25 cellular contexts compared by ENCODE assay signal in genomic region chr10:114340816-114341215, GRCh38.
DNase-seq lines count a peak whose midpoint lies in the region; ATAC-seq and TF ChIP-seq lines count a peak whose summit lies in the region.
"Had no signal": no experiment of that assay in that cellular context is flagged by ENCODE, and none has a peak within 500 bp of the region (broad histone marks: within the 10 kb centered on the region; RNA-seq: fewer than 3 reads in every experiment).

No MANE protein-coding gene starts in this region.

- H3K27me3 ChIP-seq in sigmoid colon: no peaks in the 10 kb centered on the region
- no peaks in the 10 kb centered on the region for H3K27me3 ChIP-seq in BE2C
- H3K27me3 ChIP-seq in prostate gland (replicated peaks; ENCODE audit: insufficient read depth): no peaks in the 10 kb centered on the region
- H3K27me3 ChIP-seq in Karpas-422 (ENCODE audit: low read length): no peaks in the 10 kb centered on the region
- H3K27me3 ChIP-seq: BLaER1, MG63 had no signal

- ATAC-seq in Right ventricle myocardium superior (ENCODE audit: poor library complexity) (peak; percentile 83), left ventricle myocardium superior (peak; percentile 85)
- ATAC-seq: GM12878 had no signal

- no peak for TF ChIP-seq CTCF in sigmoid colon (IDR thresholded peaks at IDR 0.05)
- no peak for TF ChIP-seq CTCF in BE2C (IDR thresholded peaks at IDR 0.05; ENCODE audit: low read depth, low read length)
- TF ChIP-seq CTCF in prostate gland (IDR thresholded peaks at IDR 0.05): no peak

- no peaks in the 10 kb centered on the region for H3K9me3 ChIP-seq in sigmoid colon
- H3K9me3 ChIP-seq in BE2C: no peaks in the 10 kb centered on the region
- no peaks in the 10 kb centered on the region for H3K9me3 ChIP-seq in prostate gland
- no peaks in the 10 kb centered on the region for H3K9me3 ChIP-seq in Karpas-422 (ENCODE audit: low read length)
- H3K9me3 ChIP-seq: BLaER1, HAP-1, MG63 had no signal

- DNase-seq in Right ventricle myocardium superior (peak; percentile 64), cardiac septum (ENCODE audit: low spot score) (no peak), left ventricle myocardium superior (peak; percentile 64), sigmoid colon (peak; percentile 34), BE2C (no peak), prostate gland (ENCODE audit: low spot score) (no peak), Karpas-422 (no peak)
- DNase-seq: 8988T; ACHN; CD4-positive, CD25-positive, alpha-beta regulatory T cell; DMS153; GOT3; HFFc6; KBM-7; MG63; NCI-H2029; NCI-H446 treated with DMSO at 0.1 percent for 48 hours; NCI-H526; NCI-H82; NK-92 treated with Interleukin-12 subunit alpha and Interleukin-12 subunit beta, amount 100 ng/mL, for 24 hours; PC-9; SHP77 had no signal

- no peaks in the 10 kb centered on the region for H3K79me2 ChIP-seq in Karpas-422 (ENCODE audit: low read length)

- no peaks in the 10 kb centered on the region for H4K20me1 ChIP-seq in Karpas-422 (ENCODE audit: insufficient read depth, low read depth, low read length)
- H4K20me1 ChIP-seq: BLaER1 had no signal

- no peaks in the 10 kb centered on the region for H3K36me3 ChIP-seq in sigmoid colon
- no peaks in the 10 kb centered on the region for H3K36me3 ChIP-seq in BE2C
- H3K36me3 ChIP-seq in prostate gland: no peaks in the 10 kb centered on the region
- no peaks in the 10 kb centered on the region for H3K36me3 ChIP-seq in Karpas-422 (ENCODE audit: insufficient read depth, low read length)
- H3K36me3 ChIP-seq: BLaER1, HAP-1, MG63 had no signal

- H3K4me1 ChIP-seq in sigmoid colon (peaks cover 0 to 17% (median 7%) of the 10 kb centered on the region in 4 donors), BE2C (no peaks in the 10 kb centered on the region), prostate gland (replicated peaks) (peaks cover 3% of the 10 kb centered on the region), Karpas-422 (ENCODE audit: low read length) (no peaks in the 10 kb centered on the region)
- H3K4me1 ChIP-seq: HAP-1 had no signal

- no peak for TF ChIP-seq POLR2A in sigmoid colon (IDR thresholded peaks at IDR 0.05)
- no peak for TF ChIP-seq POLR2A in prostate gland (IDR thresholded peaks at IDR 0.05)

- H2AFZ ChIP-seq in Karpas-422 (ENCODE audit: low read length): no peak overlapping the region
- H2AFZ ChIP-seq: PC-9 had no signal

- H3K4me2 ChIP-seq in Karpas-422 (ENCODE audit: low read depth, low read length, poor library complexity, severe bottlenecking): no peak overlapping the region
- H3K4me2 ChIP-seq: BLaER1, PC-9 had no signal

- no peaks in the 10 kb centered on the region for H3K9me2 ChIP-seq in Karpas-422 (replicated peaks; ENCODE audit: insufficient read depth, low read length)

- TF ChIP-seq EP300 in sigmoid colon (IDR thresholded peaks at IDR 0.05): no peak

- H3K4me3 ChIP-seq in sigmoid colon (no peak overlapping the region), BE2C (ENCODE audit: low read depth, low read length) (no peak overlapping the region), prostate gland (no peak overlapping the region), Karpas-422 (ENCODE audit: low read length) (no peak overlapping the region)
- H3K4me3 ChIP-seq: BLaER1, GM12878, HAP-1, MG63, PC-9 had no signal

- no peak overlapping the region for H3K27ac ChIP-seq in sigmoid colon
- no peak overlapping the region for H3K27ac ChIP-seq in prostate gland
- no peak overlapping the region for H3K27ac ChIP-seq in Karpas-422 (ENCODE audit: low read length)
- H3K27ac ChIP-seq: BLaER1, PC-9 had no signal

- H3K9ac ChIP-seq in Karpas-422 (ENCODE audit: low read length): no peak overlapping the region
- H3K9ac ChIP-seq: BLaER1 had no signal

- intact Hi-C loops in Right ventricle myocardium superior (cut with DNase I) (no loop called here), cardiac septum (cut with DNase I) (no loop called here), left ventricle myocardium superior (cut with micrococcal nuclease) (no loop called here), sigmoid colon (cut with DNase I) (no loop called here), prostate gland (cut with DNase I) (no loop called here)

- WGBS in sigmoid colon, 2 donors: 92 to 96% methylated on average over 8 of the region's 8 CpGs
- 73% methylated on average over 8 of the region's 8 CpGs for WGBS in prostate gland

Comparison
In these comparisons a context has a peak if more than half of its experiments do, and no peak if none do; other contexts are left out.
1. DNase-seq: peak in Right ventricle myocardium superior (single experiment), left ventricle myocardium superior (single experiment) and sigmoid colon (single experiment); none in cardiac septum (single experiment), BE2C (single experiment), prostate gland (single experiment) and Karpas-422 (single experiment).